Comparison of ENCODE assay signal across 8 cellular contexts in genomic region chr21:43727571-43728466, GRCh38. TPM values are rescaled to one million over a fixed set of nuclear protein-coding genes. Genes with fewer than 3 reads are reported as not detected.
DNase-seq lines count a peak whose midpoint lies in the region; ATAC-seq and TF ChIP-seq lines count a peak whose summit lies in the region.

No MANE protein-coding gene starts in this region.

- no peaks in the 10 kb centered on the region for H3K9me2 ChIP-seq in PC-9 (ENCODE audit: insufficient read depth)

- POLR2A ChIA-PET in PC-9 (lab: Charles Lee; ENCODE audit: unreplicated experiment), result interaction anchor here (0.6 to 0.7 kb wide), 5 partner anchors 14 to 1560 kb away, joined by 3 to 29 read pairs (median 3); partner anchors contain the start of gene POFUT2

- H3K36me3 ChIP-seq in ACC112 (ENCODE audit: insufficient read depth, low read length) (no peaks in the 10 kb centered on the region), PC-9 (ENCODE audit: low read depth) (no peaks in the 10 kb centered on the region), duodenal mucosa (ENCODE audit: control insufficient read depth in 1 of 2, insufficient read depth in 2 of 2, low read length in 2 of 2) (peaks cover 4 to 13% of the 10 kb centered on the region in 2 donors), mucosa of rectum (ENCODE audit: control insufficient read depth in 2 of 2, insufficient read depth in 2 of 2, low read length in 2 of 2) (peaks cover 9 to 18% of the 10 kb centered on the region in 2 donors)

- CTCF ChIA-PET in PC-9 (lab: Charles Lee), result interaction anchor here (0.6 to 1.0 kb wide), 2 partner anchors 71 to 82 kb away, joined by 3 to 5 read pairs; no protein-coding TSS in a partner anchor

- H3K9me3 ChIP-seq in PC-9 (ENCODE audit: insufficient read depth, low read depth) (no peaks in the 10 kb centered on the region), duodenal mucosa (ENCODE audit: control insufficient read depth in 1 of 2, low read length in 2 of 2) (no peaks in the 10 kb centered on the region), mucosa of rectum (ENCODE audit: control insufficient read depth in 2 of 2, low read length in 2 of 2) (no peaks in the 10 kb centered on the region)

- peak overlapping the region; percentile 75 for H3K4me2 ChIP-seq in PC-9

- H2AFZ ChIP-seq in ACC112 (ENCODE audit: low read length, unreplicated experiment) (no peak overlapping the region), PC-9 (no peak overlapping the region)

- H3K4me3 ChIP-seq in ACC112 (ENCODE audit: low read depth, low read length), result peak overlapping the region; percentile 82
- peak overlapping the region; percentile 44; the same call in 1 of the 2 replicates for H3K4me3 ChIP-seq in PC-9
- H3K4me3 ChIP-seq in duodenal mucosa (ENCODE audit: low read depth in 1 of 2, low read length in 2 of 2), result peak overlapping the region; percentile 46 to 64
- H3K4me3 ChIP-seq in mucosa of rectum (ENCODE audit: low read length in 2 of 2), result peak overlapping the region; percentile 56 to 71

- no peaks in the 10 kb centered on the region for H3K27me3 ChIP-seq in ACC112 (ENCODE audit: insufficient read depth, low read length)
- no peaks in the 10 kb centered on the region for H3K27me3 ChIP-seq in PC-9 (ENCODE audit: insufficient read depth, low read depth)
- H3K27me3 ChIP-seq in duodenal mucosa (ENCODE audit: control insufficient read depth in 1 of 2, insufficient read depth in 2 of 2, low read length in 2 of 2), result no peaks in the 10 kb centered on the region
- H3K27me3 ChIP-seq in mucosa of rectum (ENCODE audit: control insufficient read depth in 2 of 2, insufficient read depth in 2 of 2, low read length in 2 of 2), result no peaks in the 10 kb centered on the region

- TF ChIP-seq CTCF in PC-9 (conservative IDR thresholded peaks at IDR 0.05), result no peak; the same call in 1 of the 2 replicates

- H3K4me1 ChIP-seq in ACC112 (ENCODE audit: control insufficient read depth, insufficient read depth, low read length, unreplicated experiment), result peaks cover 48% of the 10 kb centered on the region
- H3K4me1 ChIP-seq in PC-9 (replicated peaks; ENCODE audit: insufficient read depth), result peaks cover 56% of the 10 kb centered on the region
- H3K4me1 ChIP-seq in duodenal mucosa (ENCODE audit: control insufficient read depth in 1 of 2, insufficient read depth in 2 of 2, low read length in 2 of 2), result peaks cover 48 to 65% of the 10 kb centered on the region in 2 donors
- peaks cover 36 to 40% of the 10 kb centered on the region in 2 donors for H3K4me1 ChIP-seq in mucosa of rectum (ENCODE audit: control insufficient read depth in 2 of 2, insufficient read depth in 2 of 2, low read length in 2 of 2)

- H4K20me1 ChIP-seq in PC-9 (ENCODE audit: insufficient read depth), result peaks cover 39% of the 10 kb centered on the region

- H3K9ac ChIP-seq in duodenal mucosa (ENCODE audit: low read depth in 1 of 2, low read length in 2 of 2) (peak overlapping the region; percentile 54 to 63), mucosa of rectum (ENCODE audit: low read depth in 1 of 2, low read length in 2 of 2) (peak overlapping the region; percentile 31 to 47)

- DNase-seq in PC-9 (peak; percentile 75 to 86), NK-92 (lab: John Stamatoyannopoulos, UW; ENCODE audit: unreplicated experiment) (no peak), NCI-H2081 treated with DMSO at 0.1 percent for 48 hours (lab: John Stamatoyannopoulos, UW) (no peak)

- intact Hi-C loops in PC-9 (cut with micrococcal nuclease; ENCODE audit: unreplicated experiment), result loop anchor here (2.0 to 5.0 kb wide), 3 partner anchors 41 to 71 kb away; partner anchors contain the start of genes HSF2BP, RRP1 and RRP1B

- ATAC-seq in GM21528 (IDR thresholded peaks at IDR 0.05; ENCODE audit: low FRiP score, unreplicated experiment), result peak; percentile 12
- no peak for ATAC-seq in GM21367 (IDR thresholded peaks at IDR 0.05; ENCODE audit: unreplicated experiment)

- H3K27ac ChIP-seq in ACC112 (ENCODE audit: low read depth, low read length) (peak overlapping the region; percentile 78), PC-9 (peak overlapping the region; percentile 80), duodenal mucosa (ENCODE audit: low read depth, low read length) (peak overlapping the region; percentile 73), mucosa of rectum (ENCODE audit: low read depth in 2 of 2, low read length in 2 of 2) (peak overlapping the region; percentile 66 to 72)

- BruUV-seq in PC-9 (replicated peaks; lab: Mats Ljungman, UMichigan), result TSS peak; percentile 28

- H3K79me2 ChIP-seq in ACC112 (ENCODE audit: control insufficient read depth, insufficient read depth, low read length, unreplicated experiment), result peaks cover 71% of the 10 kb centered on the region
- peaks cover 90% of the 10 kb centered on the region for H3K79me2 ChIP-seq in PC-9 (ENCODE audit: low read depth)

- peaks cover 42% of the 10 kb centered on the region for H3F3A ChIP-seq in PC-9 (ENCODE audit: insufficient read depth, low read depth)

RNA-seq across cellular contexts. Expression of gene PDXK, which starts 8.9 kb away (rescaled TPM):
- 175 and 189 TPM in 2 replicates for total RNA-seq in PC-9 (2021)

RNA-seq across cellular contexts. Expression of gene CSTB, which starts 48.3 kb away (rescaled TPM):
- total RNA-seq in PC-9 (2021), result 88.5 and 136 TPM in 2 replicates

Comparison
In these comparisons a context has a peak if more than half of its experiments do, and no peak if none do; other contexts are left out.
1. DNase-seq: peak in PC-9 (2 of 2); none in NK-92 (single experiment) and NCI-H2081 treated with DMSO at 0.1 percent for 48 hours (single experiment).
2. Peak in every context shown above with its lines, with median percentiles within 50 percentile points of each other: H3K27ac ChIP-seq and H3K4me3 ChIP-seq.